ENCODE assay signal across 9 cellular contexts in the genomic region with DNA sequence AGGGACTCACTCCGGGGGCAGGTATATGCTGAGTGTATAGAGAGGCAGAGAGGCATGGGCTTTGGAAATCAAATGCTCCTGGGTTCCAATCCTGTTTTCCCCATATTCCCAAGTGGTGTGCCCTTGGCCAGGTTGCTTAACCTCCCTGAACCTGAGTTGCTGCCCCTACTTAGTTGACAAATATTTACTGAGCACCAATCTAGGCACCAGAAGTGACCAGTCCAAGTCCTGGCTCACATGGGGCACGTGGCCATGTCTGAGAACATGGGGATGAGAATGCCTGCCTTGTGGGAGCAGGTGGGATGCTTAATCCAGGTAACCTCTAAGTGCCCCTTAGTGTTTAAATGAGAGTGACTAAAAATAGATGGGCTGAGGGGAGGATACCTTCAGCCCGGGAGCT. TPM values are rescaled to one million over a fixed set of nuclear protein-coding genes. Genes with fewer than 3 reads are reported as not detected.
DNase-seq lines count a peak whose midpoint lies in the region; ATAC-seq and TF ChIP-seq lines count a peak whose summit lies in the region.
"Had no signal": no experiment of that assay in that cellular context is flagged by ENCODE, and none has a peak within 500 bp of the region (broad histone marks: within the 10 kb centered on the region; RNA-seq: fewer than 3 reads in every experiment).

No MANE protein-coding gene starts in this region.

- H3K9me2 ChIP-seq in Karpas-422 (replicated peaks; ENCODE audit: insufficient read depth, low read length): no peaks in the 10 kb centered on the region

- ATAC-seq in natural killer cell (no peak), HG03175 (IDR thresholded peaks at IDR 0.05; ENCODE audit: unreplicated experiment) (no peak), GM21515 (IDR thresholded peaks at IDR 0.05; ENCODE audit: unreplicated experiment) (no peak), HG03439 (IDR thresholded peaks at IDR 0.05; ENCODE audit: unreplicated experiment) (no peak), HG02642 (IDR thresholded peaks at IDR 0.05; ENCODE audit: poor library complexity, unreplicated experiment) (no peak)

- peak overlapping the region in 10 of 11 experiments; percentile 11 to 100 (median 70); a peak in 14 of 22 replicates for H3K4me2 ChIP-seq in BLaER1 treated with 17β-estradiol and CSF1 and Interleukin-3, amounts not matched to agents 10 nM and 100 nM
- H3K4me2 ChIP-seq in Karpas-422 (ENCODE audit: low read depth, low read length, poor library complexity, severe bottlenecking): peak overlapping the region; percentile 59

- H3K4me1 Mint-ChIP-seq in natural killer cell: peaks cover 12 to 47% of the 10 kb centered on the region in 2 donors

- intact Hi-C loops in colonic mucosa (cut with DNase I): no loop called here
- intact Hi-C loops in natural killer cell (cut with micrococcal nuclease): no loop called here

- H3K27me3 ChIP-seq in BLaER1 treated with 17β-estradiol and CSF1 and Interleukin-3, amounts not matched to agents 10 nM and 100 nM: peaks cover 0 to 78% (median 70%) of the 10 kb centered on the region in 11 experiments; a peak in 18 of 22 replicates
- H3K27me3 ChIP-seq in Karpas-422 (ENCODE audit: low read length): no peaks in the 10 kb centered on the region
- no peaks in the 10 kb centered on the region for H3K27me3 ChIP-seq in colonic mucosa
- H3K27me3 ChIP-seq: SJSA1 had no signal

- no peak for DNase-seq in Karpas-422
- no peak for DNase-seq in colonic mucosa
- DNase-seq in natural killer cell: no peak

- H3K9me3 ChIP-seq in BLaER1 treated with 17β-estradiol and CSF1 and Interleukin-3, amounts not matched to agents 10 nM and 100 nM (replicated peaks in 1 of 11): peaks cover 0 to 25% (median 0%) of the 10 kb centered on the region in 11 experiments; a peak in 7 of 22 replicates
- no peaks in the 10 kb centered on the region for H3K9me3 ChIP-seq in Karpas-422 (ENCODE audit: low read length)
- no peaks in the 10 kb centered on the region for H3K9me3 ChIP-seq in colonic mucosa
- H3K9me3 ChIP-seq: SJSA1 had no signal

- H3K27me3 Mint-ChIP-seq in natural killer cell (ENCODE audit: low read depth in 2 of 2): no peaks in the 10 kb centered on the region

- H3K4me3 Mint-ChIP-seq in natural killer cell: peak overlapping the region; percentile 62

- H3K9ac ChIP-seq in BLaER1 treated with 17β-estradiol and CSF1 and Interleukin-3, amounts not matched to agents 10 nM and 100 nM: peak overlapping the region in 3 of 11 experiments; percentile 54 to 81 (median 56); a peak in 6 of 22 replicates
- H3K9ac ChIP-seq in Karpas-422 (ENCODE audit: low read length) (peak overlapping the region; percentile 27; the same call in 1 of the 2 replicates), colonic mucosa (ENCODE audit: low read depth in 2 of 2, low read length in 2 of 2) (peak overlapping the region in 1 of 2 donors; percentile 5)

- TF ChIP-seq CTCF in colonic mucosa (IDR thresholded peaks at IDR 0.05): no peak
- TF ChIP-seq CTCF in natural killer cell (IDR thresholded peaks at IDR 0.05): no peak

- H3K79me2 ChIP-seq in Karpas-422 (ENCODE audit: low read length): no peaks in the 10 kb centered on the region

- peaks cover 41 to 92% (median 72%) of the 10 kb centered on the region in 10 experiments for H3K4me1 ChIP-seq in BLaER1 treated with 17β-estradiol and CSF1 and Interleukin-3, amounts not matched to agents 10 nM and 100 nM
- H3K4me1 ChIP-seq in Karpas-422 (ENCODE audit: low read length) (peaks cover 35% of the 10 kb centered on the region), colonic mucosa (peaks cover 16% of the 10 kb centered on the region)

- peak overlapping the region; percentile 82 to 86 for H3K27ac Mint-ChIP-seq in natural killer cell

- H2AFZ ChIP-seq in Karpas-422 (ENCODE audit: low read length): no peak overlapping the region

- no peaks in the 10 kb centered on the region for H3K9me3 Mint-ChIP-seq in natural killer cell

- no peaks in the 10 kb centered on the region for H3K36me3 Mint-ChIP-seq in natural killer cell

- H4K20me1 ChIP-seq in BLaER1 treated with 17β-estradiol and CSF1 and Interleukin-3, amounts not matched to agents 10 nM and 100 nM: peaks cover 23 to 65% (median 38%) of the 10 kb centered on the region in 11 experiments
- peaks cover 18% of the 10 kb centered on the region; the same call in 1 of the 2 replicates for H4K20me1 ChIP-seq in Karpas-422 (ENCODE audit: insufficient read depth, low read depth, low read length)

- H3K36me3 ChIP-seq in BLaER1 treated with 17β-estradiol and CSF1 and Interleukin-3, amounts not matched to agents 10 nM and 100 nM: peaks cover 0 to 46% (median 0%) of the 10 kb centered on the region in 11 experiments; a peak in 11 of 22 replicates
- no peaks in the 10 kb centered on the region for H3K36me3 ChIP-seq in Karpas-422 (ENCODE audit: insufficient read depth, low read length)
- H3K36me3 ChIP-seq in colonic mucosa: peaks cover 6% of the 10 kb centered on the region

- H3K4me3 ChIP-seq in BLaER1 treated with 17β-estradiol and CSF1 and Interleukin-3, amounts not matched to agents 10 nM and 100 nM: peak overlapping the region in 4 of 10 experiments; percentile 25 to 100 (median 66); a peak in 6 of 20 replicates
- H3K4me3 ChIP-seq in Karpas-422 (ENCODE audit: low read length): no peak overlapping the region
- H3K4me3 ChIP-seq in colonic mucosa: no peak overlapping the region
- H3K4me3 ChIP-seq: SJSA1 had no signal

- peak overlapping the region in 3 of 11 experiments; percentile 75 to 81 (median 81); a peak in 6 of 22 replicates for H3K27ac ChIP-seq in BLaER1 treated with 17β-estradiol and CSF1 and Interleukin-3, amounts not matched to agents 10 nM and 100 nM
- H3K27ac ChIP-seq in Karpas-422 (ENCODE audit: low read length) (no peak overlapping the region), colonic mucosa (peak overlapping the region; percentile 38)

RNA-seq across cellular contexts. Expression of gene SOCS3, which starts 4.2 kb away (rescaled TPM):
- total RNA-seq in Karpas-422 (2014; rRNA removed; shearing (Covaris generic); ENCODE audit: low replicate concordance): not detected in 2 replicates
- 10 to 100 TPM; 19.7 to 29.4 TPM for total RNA-seq in colonic mucosa
- total RNA-seq in natural killer cell: 10 to 100 TPM; 39.0 to 47.9 (median 43.6) TPM

RNA-seq across cellular contexts. Expression of gene PGS1, which starts 22.7 kb away (rescaled TPM):
- total RNA-seq in Karpas-422 (2014; rRNA removed; shearing (Covaris generic); ENCODE audit: low replicate concordance): 15.9 and 33.3 TPM in 2 replicates
- 10 to 100 TPM; 33.3 to 40.2 TPM for total RNA-seq in colonic mucosa
- 10 to 100 TPM; 47.9 to 53.6 (median 48.3) TPM for total RNA-seq in natural killer cell

Comparison
In these comparisons a context has a peak if more than half of its experiments do, and no peak if none do; other contexts are left out.
1. RNA of gene SOCS3, which starts 4.2 kb away (total RNA-seq): 39.0 to 47.9 TPM in natural killer cell and 19.7 to 29.4 TPM in colonic mucosa; not detected in Karpas-422; every median in the first group is over 10 times any median in the second.